17 cellular contexts compared by ENCODE assay signal in the genomic region with DNA sequence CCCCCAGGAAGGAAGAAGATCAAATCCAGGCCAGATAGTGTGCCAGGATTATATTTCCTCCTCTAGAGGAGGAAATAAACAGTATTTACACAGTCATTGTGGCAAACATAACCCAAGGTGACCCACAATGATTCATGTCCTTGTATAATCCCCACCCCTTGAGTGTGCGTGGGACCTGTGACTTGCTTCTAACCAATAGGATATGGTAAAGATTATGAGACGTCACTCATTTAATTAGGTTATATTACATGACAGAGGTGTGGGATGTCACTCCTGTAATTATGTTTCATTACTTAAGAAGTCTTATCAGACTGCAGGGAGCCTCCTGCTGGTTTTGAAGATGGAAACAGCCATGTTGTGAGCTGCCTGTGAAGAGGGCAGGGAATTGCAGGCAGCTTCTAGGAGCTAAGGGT. TPM values are rescaled to one million over a fixed set of nuclear protein-coding genes. Genes with fewer than 3 reads are reported as not detected.
DNase-seq lines count a peak whose midpoint lies in the region; ATAC-seq and TF ChIP-seq lines count a peak whose summit lies in the region.
"Had no signal": no experiment of that assay in that cellular context is flagged by ENCODE, and none has a peak within 500 bp of the region (broad histone marks: within the 10 kb centered on the region; RNA-seq: fewer than 3 reads in every experiment).

No MANE protein-coding gene starts in this region.

- no peaks in the 10 kb centered on the region for H4K20me1 ChIP-seq in H9 (ENCODE audit: control insufficient read depth, insufficient read depth, insufficient read length)

- peaks cover 1% of the 10 kb centered on the region for H3K9me3 Mint-ChIP-seq in activated CD4-positive, alpha-beta T cell treated with anti-CD3 and anti-CD28 coated beads for 36 hours (ENCODE audit: low read depth)
- no peaks in the 10 kb centered on the region for H3K9me3 Mint-ChIP-seq in H9
- H3K9me3 Mint-ChIP-seq: neural crest cell had no signal

- no peak overlapping the region for H3K14ac ChIP-seq in H9 (ENCODE audit: insufficient read depth, low read length)

- no peak overlapping the region for H3K23ac ChIP-seq in H9 (ENCODE audit: insufficient read length, low read depth, low read length)

- no peak overlapping the region for H2AK5ac ChIP-seq in H9 (ENCODE audit: insufficient read length, low read length)

- H2AFZ ChIP-seq in H9 (ENCODE audit: low read length) = no peak overlapping the region

- H3K9ac ChIP-seq in H9 (ENCODE audit: extremely low read depth, insufficient read length, low read length) = no peak overlapping the region

- no peak overlapping the region for H2BK120ac ChIP-seq in H9 (ENCODE audit: low read depth, low read length, poor library complexity, severe bottlenecking)

- peak; percentile 90 for ATAC-seq in activated CD4-positive, alpha-beta T cell treated with anti-CD3 and anti-CD28 coated beads for 36 hours
- ATAC-seq: GM12878, left cardiac atrium had no signal

- 25 to 42% (median 35%) methylated on average over 2 of the region's 2 CpGs for WGBS in stomach, 5 donors
- WGBS in H9 (ENCODE audit: extremely low coverage, insufficient read length, low lambda C conversion rate) = no CpG with 5 or more reads among the region's 2 CpGs

- H3K27me3 ChIP-seq in stomach (no peaks in the 10 kb centered on the region), H9 (ENCODE audit: insufficient read depth, low read length) (no peaks in the 10 kb centered on the region)

- H4K5ac ChIP-seq in H9 (ENCODE audit: insufficient read length, low read depth, low read length) = no peak overlapping the region

- POLR2A ChIA-PET in activated CD4-positive, alpha-beta T cell treated with anti-CD3 and anti-CD28 coated beads for 36 hours (lab: Charles Lee) = no interaction called here

- CTCF ChIA-PET in activated CD4-positive, alpha-beta T cell treated with anti-CD3 and anti-CD28 coated beads for 36 hours (lab: Charles Lee) = no interaction called here

- H3K27ac Mint-ChIP-seq in activated CD4-positive, alpha-beta T cell treated with anti-CD3 and anti-CD28 coated beads for 36 hours = no peak overlapping the region
- no peak overlapping the region for H3K27ac Mint-ChIP-seq in H9

- intact Hi-C loops in activated CD4-positive, alpha-beta T cell treated with anti-CD3 and anti-CD28 coated beads for 36 hours (cut with DNase I, micrococcal nuclease) = no loop called here
- intact Hi-C loops in stomach (cut with DNase I; ENCODE audit: low total_unique reads) = no loop called here

- H3K27me3 Mint-ChIP-seq in activated CD4-positive, alpha-beta T cell treated with anti-CD3 and anti-CD28 coated beads for 36 hours = no peaks in the 10 kb centered on the region
- no peaks in the 10 kb centered on the region for H3K27me3 Mint-ChIP-seq in H9 (ENCODE audit: low read depth)

- H3K36me3 ChIP-seq in stomach = no peaks in the 10 kb centered on the region

- no peak overlapping the region for H3K18ac ChIP-seq in H9 (ENCODE audit: insufficient read length, low read depth, low read length)

- H3K27ac ChIP-seq in stomach (peak overlapping the region; percentile 30 to 78 (median 60)), H9 (ENCODE audit: insufficient read length, low read depth, low read length) (no peak overlapping the region)

- H2BK5ac ChIP-seq in H9 (ENCODE audit: insufficient read length, low read length) = no peak overlapping the region

- TF ChIP-seq CTCF in fibroblast of mammary gland (conservative IDR thresholded peaks at IDR 0.05; ENCODE audit: control insufficient read depth, insufficient read depth, low read depth, low read length) (no peak), stomach (IDR thresholded peaks at IDR 0.05) (no peak), H9 (conservative IDR thresholded peaks at IDR 0.05) (no peak)

- H3K4ac ChIP-seq in H9 (ENCODE audit: low read depth, low read length) = no peak overlapping the region

- H3K4me1 ChIP-seq in stomach (peaks cover 0 to 9% (median 7%) of the 10 kb centered on the region in 4 donors), H9 (ENCODE audit: insufficient read depth, low read length) (no peaks in the 10 kb centered on the region)

- no peak overlapping the region for H4K8ac ChIP-seq in H9 (replicated peaks; ENCODE audit: insufficient read length, low read depth, low read length)

- H3K79me2 ChIP-seq in H9 (ENCODE audit: insufficient read depth, low read length) = 0 out of 2 replicates have a peak, but pooled peaks cover 1% of the 10 kb centered on the region

- no peak overlapping the region for H2BK12ac ChIP-seq in H9 (ENCODE audit: insufficient read length, low read depth, low read length)

- TF ChIP-seq EP300 in stomach (IDR thresholded peaks at IDR 0.05) = no peak

- H3K4me1 Mint-ChIP-seq in activated CD4-positive, alpha-beta T cell treated with anti-CD3 and anti-CD28 coated beads for 36 hours = no peaks in the 10 kb centered on the region
- no peaks in the 10 kb centered on the region for H3K4me1 Mint-ChIP-seq in H9
- H3K4me1 Mint-ChIP-seq: neural crest cell had no signal

- H4K91ac ChIP-seq in H9 (ENCODE audit: insufficient read length, low read depth, low read length) = no peak overlapping the region

- H3K23me2 ChIP-seq in H9 (ENCODE audit: insufficient read length, low read depth, low read length, poor library complexity, severe bottlenecking) = no peaks in the 10 kb centered on the region

- no peak overlapping the region for H3K4me2 ChIP-seq in H9 (ENCODE audit: insufficient read depth, insufficient read length, low read length)
- H3K4me2 ChIP-seq: smooth muscle cell had no signal

- DNase-seq in activated CD4-positive, alpha-beta T cell treated with anti-CD3 and anti-CD28 coated beads for 36 hours = peak; percentile 32
- no peak for DNase-seq in activated CD4-positive, alpha-beta T cell treated with anti-CD3 and anti-CD28 coated beads, Interleukin-2, amount 50 U/mL, for 1 hour
- DNase-seq in NCI-H2029 treated with DMSO at 0.1 percent for 48 hours (lab: John Stamatoyannopoulos, UW) = peak; percentile 5
- DNase-seq in fibroblast of mammary gland (ENCODE audit: low read depth) = peak; percentile 49
- DNase-seq in stomach = peak; percentile 60
- no peak for DNase-seq in H9
- DNase-seq in effector CD4-positive, alpha-beta T cell = no peak
- DNase-seq in NCI-H187 (lab: John Stamatoyannopoulos, UW) = no peak
- DNase-seq: anterior cingulate cortex; DMS 273 treated with DMSO at 0.1 percent for 48 hours; effector memory CD4-positive, alpha-beta T cell; left cardiac atrium; MV-4-11; trophoblast cell had no signal

- H3K9me3 ChIP-seq in stomach = no peaks in the 10 kb centered on the region
- H3K9me3 ChIP-seq in H9 (ENCODE audit: control insufficient read depth, low read depth, low read length) = no peaks in the 10 kb centered on the region

- no peak for TF ChIP-seq POLR2A in stomach (IDR thresholded peaks at IDR 0.05)

- no peak overlapping the region for H3K4me3 ChIP-seq in fibroblast of mammary gland (ENCODE audit: control insufficient read depth, low read depth, low read length)
- H3K4me3 ChIP-seq in stomach = no peak overlapping the region
- H3K4me3 ChIP-seq: GM12878, smooth muscle cell had no signal

- no peak overlapping the region for H2BK15ac ChIP-seq in H9 (ENCODE audit: low read depth, low read length)

- H2BK20ac ChIP-seq in H9 (ENCODE audit: low read depth, low read length, poor library complexity, severe bottlenecking) = no peak overlapping the region

- no peaks in the 10 kb centered on the region for H3K79me1 ChIP-seq in H9 (ENCODE audit: insufficient read depth, low read depth, low read length, poor library complexity, severe bottlenecking)

- no peaks in the 10 kb centered on the region for H3K36me3 Mint-ChIP-seq in activated CD4-positive, alpha-beta T cell treated with anti-CD3 and anti-CD28 coated beads for 36 hours (ENCODE audit: low read depth)
- H3K36me3 Mint-ChIP-seq in H9 (ENCODE audit: insufficient read depth in 1 of 3, low read depth in 3 of 3) = no peaks in the 10 kb centered on the region

- no peak overlapping the region for H3T11ph ChIP-seq in H9 (ENCODE audit: low read length)

- H3K4me3 Mint-ChIP-seq in activated CD4-positive, alpha-beta T cell treated with anti-CD3 and anti-CD28 coated beads for 36 hours = no peak overlapping the region
- no peak overlapping the region for H3K4me3 Mint-ChIP-seq in H9
- H3K4me3 Mint-ChIP-seq: neural crest cell had no signal

- H3K56ac ChIP-seq in H9 (ENCODE audit: insufficient read length, low read depth, low read length) = no peak overlapping the region

RNA-seq across cellular contexts. Expression of a gene that starts 12.2 kb away (rescaled TPM):
- under 1 TPM; 0.07 to 0.91 TPM for total RNA-seq in activated CD4-positive, alpha-beta T cell treated with anti-CD3 and anti-CD28 coated beads for 36 hours
- total RNA-seq in stomach = 10 to 100 TPM in 3 of 5 donors, 1 to 10 TPM in 2; 1.8 to 56.5 (median 17.3) TPM
- 1 to 10 TPM in 1 of 3 donors, under 1 TPM in 2; 0.31 to 1.6 (median 0.68) TPM for polyA plus RNA-seq in stomach
- 0.48 and 0.68 TPM in 2 replicates for total RNA-seq in H9 (2021)
- total RNA-seq: GM12878, neural crest cell had no signal
- polyA plus RNA-seq: GM12878, smooth muscle cell had no signal

Comparison
In these comparisons a context has a peak if more than half of its experiments do, and no peak if none do; other contexts are left out.
1. DNase-seq: peak in activated CD4-positive, alpha-beta T cell treated with anti-CD3 and anti-CD28 coated beads for 36 hours (single experiment), NCI-H2029 treated with DMSO at 0.1 percent for 48 hours (single experiment), fibroblast of mammary gland (single experiment) and stomach (single experiment); none in activated CD4-positive, alpha-beta T cell treated with anti-CD3 and anti-CD28 coated beads, Interleukin-2, amount 50 U/mL, for 1 hour (single experiment), H9 (single experiment), effector CD4-positive, alpha-beta T cell (single experiment) and NCI-H187 (0 of 2).